Comparison of ENCODE assay signal across 8 cellular contexts in the genomic region with DNA sequence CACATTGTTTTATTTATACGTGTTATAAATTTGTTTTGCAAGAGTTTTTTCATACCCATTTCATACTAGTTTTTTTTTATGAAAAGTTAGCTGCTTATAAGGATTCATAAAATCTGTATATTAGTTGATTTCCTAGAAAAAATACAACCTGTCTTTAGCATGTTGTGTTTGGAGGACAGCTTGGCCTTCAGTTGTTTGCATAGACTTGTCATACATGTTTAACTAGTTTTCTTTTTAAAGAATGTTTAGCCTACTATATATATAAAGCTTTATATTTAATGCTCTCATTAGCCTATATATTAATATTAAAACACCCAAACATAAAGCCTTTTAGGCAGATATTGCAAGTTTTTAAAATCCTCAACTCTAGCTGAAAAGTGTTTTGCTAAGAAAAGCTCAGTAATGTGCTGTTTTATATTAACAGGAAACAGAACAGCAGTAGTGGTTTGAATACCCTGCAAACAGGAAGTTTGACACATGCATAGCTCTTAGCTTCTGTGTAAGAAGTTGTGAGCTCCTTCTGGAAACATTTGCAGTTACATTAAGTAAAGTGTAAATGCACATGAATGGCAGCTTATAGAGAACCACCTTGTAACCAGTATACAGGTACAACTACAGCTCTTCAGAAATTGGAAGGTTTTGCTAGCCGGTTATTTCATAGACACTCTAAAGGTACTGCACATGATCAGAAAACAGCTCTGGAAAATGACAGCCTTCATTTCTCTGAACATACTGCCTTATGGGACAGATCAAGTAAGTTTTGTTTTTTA. TPM values are rescaled to one million over a fixed set of nuclear protein-coding genes. Genes with fewer than 3 reads are reported as not detected.
A peak's percentile ranks its signal among the peaks of the same experiment; 100 is the strongest.
DNase-seq lines count a peak whose midpoint lies in the region; ATAC-seq and TF ChIP-seq lines count a peak whose summit lies in the region.

A gene (plus strand): TSS at position 476 of the 770 bp plus-strand sequence. CDS start 91 bp downstream, at position 567.

- peak within 1 kb of the TSS in 1 of 2 donors; percentile 51 for H3K4me3 ChIP-seq in muscle layer of duodenum (ENCODE audit: low read depth in 1 of 2, low read length in 2 of 2)

- no peaks in the 10 kb centered on the region for H3K36me3 ChIP-seq in muscle layer of duodenum (ENCODE audit: control insufficient read depth in 1 of 2, insufficient read depth in 2 of 2, low read length in 2 of 2)

- CTCF ChIA-PET in RWPE1 (lab: Yijun Ruan, JAX) = interaction anchor here (0.6 to 1.5 kb wide), 4 partner anchors 587 to 665 kb away, joined by 3 to 7 read pairs (median 3); no protein-coding TSS in a partner anchor

- no peaks in the 10 kb centered on the region for H3K4me1 ChIP-seq in muscle layer of duodenum (ENCODE audit: control insufficient read depth in 1 of 2, insufficient read depth in 2 of 2, low read length in 2 of 2)

- H3K9me3 ChIP-seq in muscle layer of duodenum (ENCODE audit: control insufficient read depth in 1 of 2, low read length in 2 of 2) = no peaks in the 10 kb centered on the region

- H3K27ac ChIP-seq in RWPE1 (no peak within 1 kb of the TSS), muscle layer of duodenum (ENCODE audit: low read length) (peak within 1 kb of the TSS; percentile 78)

- POLR2A ChIA-PET in RWPE1 (lab: Yijun Ruan, JAX; ENCODE audit: low non-redundant PET) = no interaction called here

- no peak for TF ChIP-seq CTCF in RWPE1 (conservative IDR thresholded peaks at IDR 0.05; ENCODE audit: low read depth)

- DNase-seq in A172 (ENCODE audit: low spot score) = no peak
- peak; percentile 3 for DNase-seq in RWPE1 (ENCODE audit: low spot score)
- peak; percentile 9 for DNase-seq in effector CD4-positive, alpha-beta T cell
- no peak for DNase-seq in NCI-H2081 treated with DMSO at 0.1 percent for 48 hours (lab: John Stamatoyannopoulos, UW)
- no peak for DNase-seq in DMS114 treated with DMSO at 0.1 percent for 48 hours (lab: John Stamatoyannopoulos, UW; ENCODE audit: unreplicated experiment)

- H3K27me3 ChIP-seq in muscle layer of duodenum (ENCODE audit: low read depth, low read length) = no peaks in the 10 kb centered on the region

- ATAC-seq in GM18858 (IDR thresholded peaks at IDR 0.05; ENCODE audit: unreplicated experiment) = peak; percentile 95
- peak; percentile 75 for ATAC-seq in HG03039 (IDR thresholded peaks at IDR 0.05; ENCODE audit: unreplicated experiment)

RNA-seq across cellular contexts. Expression of the gene that starts here (rescaled TPM):
- 12.5 and 14.6 TPM in 2 replicates for total RNA-seq in A172 (2014; rRNA removed; shearing (Covaris generic))

Comparison
In these comparisons a context has a peak if more than half of its experiments do, and no peak if none do; other contexts are left out.
1. DNase-seq: peak in RWPE1 (single experiment) and effector CD4-positive, alpha-beta T cell (single experiment); none in A172 (single experiment), NCI-H2081 treated with DMSO at 0.1 percent for 48 hours (single experiment) and DMS114 treated with DMSO at 0.1 percent for 48 hours (single experiment).